8 cellular contexts compared by ENCODE assay signal in genomic region chr7:92644406-92645113, GRCh38. TPM values are rescaled to one million over a fixed set of nuclear protein-coding genes. Genes with fewer than 3 reads are reported as not detected.
DNase-seq lines count a peak whose midpoint lies in the region; ATAC-seq and TF ChIP-seq lines count a peak whose summit lies in the region.

No MANE protein-coding gene starts in this region.

- no peak overlapping the region for H2BK12ac ChIP-seq in trophoblast cell (ENCODE audit: low read length)

- no peak overlapping the region for H2AFZ ChIP-seq in PC-9
- no peak overlapping the region for H2AFZ ChIP-seq in trophoblast cell (ENCODE audit: insufficient read depth, low read length, poor library complexity)

- H3K36me3 ChIP-seq in PC-9 (ENCODE audit: low read depth) (no peaks in the 10 kb centered on the region), lung (ENCODE audit: control insufficient read depth in 2 of 2, insufficient read depth in 2 of 2, low read length in 2 of 2) (no peaks in the 10 kb centered on the region), trophoblast cell (ENCODE audit: control insufficient read depth in 1 of 2, insufficient read depth in 2 of 2, low read length in 2 of 2) (peaks cover 0 to 4% of the 10 kb centered on the region in 2 experiments)

- TF ChIP-seq CTCF in PC-9 (conservative IDR thresholded peaks at IDR 0.05) (no peak), choroid plexus epithelial cell (conservative IDR thresholded peaks at IDR 0.05; ENCODE audit: low read depth, low read length) (no peak), lung (IDR thresholded peaks at IDR 0.05; ENCODE audit: control extremely low read depth, extremely low read depth) (no peak)

- WGBS in lung, 2 donors = 78% methylated on average over 6 of the region's 6 CpGs
- WGBS in trophoblast cell (ENCODE audit: extremely low coverage, insufficient coverage, insufficient read length) = no CpG with 5 or more reads among the region's 6 CpGs

- H3K4me2 ChIP-seq in PC-9 (no peak overlapping the region), trophoblast cell (ENCODE audit: low read length) (no peak overlapping the region)

- H3K4me3 ChIP-seq in PC-9 = no peak overlapping the region
- H3K4me3 ChIP-seq in choroid plexus epithelial cell (ENCODE audit: low read depth, low read length) = no peak overlapping the region
- H3K4me3 ChIP-seq in lung = no peak overlapping the region
- H3K4me3 ChIP-seq in trophoblast cell (ENCODE audit: low read depth, low read length) = no peak overlapping the region

- peak overlapping the region; percentile 65; the same call in 1 of the 2 replicates for H3K27ac ChIP-seq in PC-9
- H3K27ac ChIP-seq in lung (ENCODE audit: low read depth in 1 of 2, low read length in 1 of 2) = peak overlapping the region; percentile 71 to 85
- H3K27ac ChIP-seq in trophoblast cell (ENCODE audit: low read depth, low read length) = no peak overlapping the region

- no peak overlapping the region for H3K18ac ChIP-seq in trophoblast cell (ENCODE audit: low read length)

- H2BK120ac ChIP-seq in trophoblast cell (ENCODE audit: insufficient read depth, low read length, poor library complexity) = no peak overlapping the region

- no peaks in the 10 kb centered on the region for H3K9me2 ChIP-seq in PC-9 (ENCODE audit: insufficient read depth)

- POLR2A ChIA-PET in PC-9 (lab: Charles Lee; ENCODE audit: unreplicated experiment) = no interaction called here

- no peak overlapping the region for H3K23ac ChIP-seq in trophoblast cell (ENCODE audit: low read length)

- H3K79me2 ChIP-seq in PC-9 (ENCODE audit: low read depth) (peaks cover 5% of the 10 kb centered on the region; the same call in 1 of the 2 replicates), trophoblast cell (ENCODE audit: control insufficient read depth, insufficient read depth, low read length, poor library complexity) (no peaks in the 10 kb centered on the region)

- ATAC-seq in lung (ENCODE audit: insufficient read depth, low FRiP score) = no peak
- no peak for ATAC-seq in sciatic nerve

- no peak overlapping the region for H2BK5ac ChIP-seq in trophoblast cell (ENCODE audit: low read depth, low read length, poor library complexity)

- H3K79me1 ChIP-seq in trophoblast cell (ENCODE audit: low read length) = peaks cover 2% of the 10 kb centered on the region

- no peak overlapping the region for H4K8ac ChIP-seq in trophoblast cell (ENCODE audit: low read depth, low read length)

- no peak overlapping the region for H2AK5ac ChIP-seq in trophoblast cell (ENCODE audit: low read length)

- no peak overlapping the region for H3K14ac ChIP-seq in trophoblast cell (ENCODE audit: low read length)

- H3K9me3 ChIP-seq in PC-9 (ENCODE audit: insufficient read depth, low read depth) = no peaks in the 10 kb centered on the region
- no peaks in the 10 kb centered on the region for H3K9me3 ChIP-seq in lung (ENCODE audit: control insufficient read depth in 2 of 2, insufficient read depth in 1 of 2, low read length in 1 of 2)
- H3K9me3 ChIP-seq in trophoblast cell (ENCODE audit: insufficient read depth, low read depth, low read length) = no peaks in the 10 kb centered on the region

- H3F3A ChIP-seq in PC-9 (ENCODE audit: insufficient read depth, low read depth) = peaks cover 15% of the 10 kb centered on the region; the same call in 1 of the 2 replicates

- intact Hi-C loops in PC-9 (cut with micrococcal nuclease; ENCODE audit: unreplicated experiment) = no loop called here
- intact Hi-C loops in sciatic nerve (cut with DNase I) = no loop called here

- H3K4me1 ChIP-seq in PC-9 (replicated peaks; ENCODE audit: insufficient read depth) = peaks cover 19% of the 10 kb centered on the region
- peaks cover 7 to 30% of the 10 kb centered on the region in 2 donors for H3K4me1 ChIP-seq in lung (ENCODE audit: control insufficient read depth in 2 of 2, insufficient read depth in 2 of 2, low read length in 2 of 2)
- no peaks in the 10 kb centered on the region for H3K4me1 ChIP-seq in trophoblast cell (ENCODE audit: control insufficient read depth in 1 of 2, insufficient read depth in 2 of 2, low read length in 2 of 2)

- CTCF ChIA-PET in PC-9 (lab: Charles Lee) = interaction anchor here (0.6 kb wide), 1 partner anchor 233 kb away, joined by 3 read pairs; no protein-coding TSS in a partner anchor

- H3K9ac ChIP-seq in trophoblast cell (ENCODE audit: low read length) = no peak overlapping the region

- no peak overlapping the region for H3K4ac ChIP-seq in trophoblast cell (ENCODE audit: low read depth, low read length)

- H3K27me3 ChIP-seq in PC-9 (ENCODE audit: insufficient read depth, low read depth) (no peaks in the 10 kb centered on the region), lung (ENCODE audit: control insufficient read depth, insufficient read depth) (no peaks in the 10 kb centered on the region), trophoblast cell (ENCODE audit: insufficient read depth, low read length) (no peaks in the 10 kb centered on the region)

- H4K12ac ChIP-seq in trophoblast cell (ENCODE audit: low read depth, low read length) = no peak overlapping the region

- H4K91ac ChIP-seq in trophoblast cell (ENCODE audit: low read depth, low read length) = no peak overlapping the region

- H4K20me1 ChIP-seq in PC-9 (ENCODE audit: insufficient read depth) = 0 out of 2 replicates have a peak, but pooled peaks cover 4% of the 10 kb centered on the region

- BruUV-seq in PC-9 (replicated peaks; lab: Mats Ljungman, UMichigan) = no TSS peak

- DNase-seq in Ammon's horn (ENCODE audit: low spot score) (peak; percentile 23), PC-9 (no peak), choroid plexus epithelial cell (ENCODE audit: low read depth) (peak; percentile 45), lung (ENCODE audit: low spot score) (no peak), trophoblast cell (no peak), putamen (ENCODE audit: low spot score) (no peak), sciatic nerve (ENCODE audit: low spot score) (no peak)
- DNase-seq in effector CD8-positive, alpha-beta T cell (lab: John Stamatoyannopoulos, UW) = no peak

RNA-seq across cellular contexts. Expression of gene FAM133B, which starts 54.4 kb away (rescaled TPM):
- 33.7 TPM in 2 replicates for total RNA-seq in PC-9 (2021)
- total RNA-seq in lung = 100 to 1,000 TPM in 1 of 2 donors, 10 to 100 TPM in 1; 16.8 to 123 TPM
- polyA plus RNA-seq in lung = 10 to 100 TPM in 1 of 2 donors, 1 to 10 TPM in 1; 9.6 to 23.9 TPM
- polyA plus RNA-seq in trophoblast cell (2013) = 30.9 and 34.0 TPM in 2 replicates
- total RNA-seq in sciatic nerve = 32.1 TPM

Comparison
In these comparisons a context has a peak if more than half of its experiments do, and no peak if none do; other contexts are left out.
1. DNase-seq: peak in Ammon's horn (single experiment) and choroid plexus epithelial cell (single experiment); none in PC-9 (0 of 2), lung (single experiment), effector CD8-positive, alpha-beta T cell (single experiment), trophoblast cell (0 of 2), putamen (single experiment) and sciatic nerve (single experiment).